1 cellular context compared by ENCODE assay signal in genomic region chr19:45781282-45782161, GRCh38.
TF ChIP-seq lines count a peak whose summit lies in the region.

No MANE protein-coding gene starts in this region.

TF ChIP-seq in IMR-90, 13 proteins besides CTCF, POLR2A, EP300 and RAD21:
- TF ChIP-seq CHD1 (IDR thresholded peaks at IDR 0.05; ENCODE audit: low read depth, low read length) (no peak), NFE2L2 (IDR thresholded peaks at IDR 0.05; ENCODE audit: low read depth, low read length) (no peak), CEBPB (IDR thresholded peaks at IDR 0.05; ENCODE audit: low read depth, low read length) (no peak), BHLHE40 (IDR thresholded peaks at IDR 0.05; ENCODE audit: low read depth, low read length) (no peak), RFX5 (IDR thresholded peaks at IDR 0.05; ENCODE audit: low read depth, low read length) (no peak), ELK1 (IDR thresholded peaks at IDR 0.05; ENCODE audit: borderline replicate concordance, low read depth, low read length) (no peak)
